In genomic region chr4:106304632-106305031, GRCh38 we compare ENCODE assay signal across 34 cellular contexts.
"Had no signal": no experiment of that assay in that cellular context is flagged by ENCODE, and none has a peak within 500 bp of the region (broad histone marks: within the 10 kb centered on the region; RNA-seq: fewer than 3 reads in every experiment).

No MANE protein-coding gene starts in this region.

- H3K4me1 Mint-ChIP-seq: activated B cell treated with CpG ODN at 0.5 μM for 24 hours had no signal

- H3K9me3 Mint-ChIP-seq: activated B cell treated with CpG ODN at 0.5 μM for 24 hours; activated CD4-positive, alpha-beta memory T cell treated with anti-CD3 and anti-CD28 coated beads for 36 hours; activated naive CD4-positive, alpha-beta T cell treated with anti-CD3 and anti-CD28 coated beads for 36 hours; activated naive CD8-positive, alpha-beta T cell treated with anti-CD3 and anti-CD28 coated beads, Interleukin-2, amount 50 U/mL, for 24 hours; activated T-cell treated with anti-CD3 and anti-CD28 coated beads, Interleukin-2, amount 50 U/mL, for 4 hours; activated T-helper 1 cell treated with anti-CD3 and anti-CD28 coated beads, Interleukin-12 subunit alpha, Interleukin-12 subunit beta, Interleukin-2, Interleukin-4 antibody, amounts not matched to agents 30 ng/mL and 10 ng/mL and 1 ng/mL, durations not matched to agents 14 hours and 24 hours and 36 hours; central memory CD8-positive, alpha-beta T cell; T-helper 2 cell treated with Interferon-gamma antibody and Interleukin-4, amounts not matched to agents 5 μg/mL and 100 μg/mL, for 36 hours had no signal

- H3K9me3 ChIP-seq: MG63, Peyer's patch had no signal

- H3K27ac Mint-ChIP-seq: activated B cell treated with CpG ODN at 0.5 μM for 24 hours; activated CD4-positive, alpha-beta memory T cell treated with anti-CD3 and anti-CD28 coated beads for 36 hours; activated naive CD4-positive, alpha-beta T cell treated with anti-CD3 and anti-CD28 coated beads for 36 hours; activated naive CD8-positive, alpha-beta T cell; activated naive CD8-positive, alpha-beta T cell treated with anti-CD3 and anti-CD28 coated beads, Interleukin-2, amount 50 U/mL, for 24 hours; activated T-helper 1 cell treated with anti-CD3 and anti-CD28 coated beads, Interleukin-12 subunit alpha, Interleukin-12 subunit beta, Interleukin-2, Interleukin-4 antibody, amounts not matched to agents 30 ng/mL and 10 ng/mL and 1 ng/mL, durations not matched to agents 14 hours and 24 hours and 36 hours; T-helper 2 cell treated with Interferon-gamma antibody and Interleukin-4, amounts not matched to agents 5 μg/mL and 100 μg/mL, for 36 hours had no signal

- ATAC-seq: activated naive CD8-positive, alpha-beta T cell treated with anti-CD3 and anti-CD28 coated beads, Interleukin-2, amount 50 U/mL, for 24 hours; activated T-cell treated with anti-CD3 and anti-CD28 coated beads, Interleukin-2, amount 50 U/mL, for 4 hours; PC-3 had no signal

- DNase-seq: activated B cell treated with CpG ODN at 0.5 μM for 24 hours; activated CD4-positive, alpha-beta memory T cell treated with anti-CD3 and anti-CD28 coated beads for 36 hours; activated CD4-positive, alpha-beta T cell treated with anti-CD3 and anti-CD28 coated beads for 4 hours; activated CD4-positive, alpha-beta T cell treated with anti-CD3 and anti-CD28 coated beads, Interleukin-2, amount 50 U/mL, for 1 hour; activated CD4-positive, CD25-positive, alpha-beta regulatory T cell treated with anti-CD3 and anti-CD28 coated beads, Interleukin-2, amount 50 U/mL, for 72 hours; activated CD8-positive, alpha-beta memory T cell treated with anti-CD3 and anti-CD28 coated beads, Interleukin-2, amount 50 U/mL, for 4 hours; activated gamma-delta T cell treated with Interleukin-2 at 50 U/mL for 16 hours; activated naive CD4-positive, alpha-beta T cell treated with anti-CD3 and anti-CD28 coated beads for 36 hours; activated naive CD8-positive, alpha-beta T cell treated with anti-CD3 and anti-CD28 coated beads, Interleukin-2, amount 50 U/mL, for 24 hours; activated T-cell treated with anti-CD3 and anti-CD28 coated beads for 4 hours; activated T-cell treated with anti-CD3 and anti-CD28 coated beads, Interleukin-2, amount 50 U/mL, for 4 hours; amniotic stem cell; aorta; brain microvascular endothelial cell; Kasumi-1; MG63; NCI-H1048; NCI-H1105 treated with DMSO at 0.1 percent for 48 hours; NCI-H1436; NCI-H1694; NCI-H1930; NCI-H2081 treated with DMSO at 0.1 percent for 48 hours; NCI-H226; NCI-H446 treated with DMSO at 0.1 percent for 48 hours; NCI-H524; NCI-H69; PC-3; Peyer's patch; RPMI8226; SIG-M5 had no signal

- H3K4me3 Mint-ChIP-seq: activated B cell treated with CpG ODN at 0.5 μM for 24 hours; activated CD4-positive, alpha-beta memory T cell treated with anti-CD3 and anti-CD28 coated beads for 36 hours; activated naive CD4-positive, alpha-beta T cell treated with anti-CD3 and anti-CD28 coated beads for 36 hours; activated naive CD8-positive, alpha-beta T cell; activated naive CD8-positive, alpha-beta T cell treated with anti-CD3 and anti-CD28 coated beads, Interleukin-2, amount 50 U/mL, for 24 hours; activated T-cell treated with anti-CD3 and anti-CD28 coated beads, Interleukin-2, amount 50 U/mL, for 4 hours; activated T-helper 1 cell treated with anti-CD3 and anti-CD28 coated beads, Interleukin-12 subunit alpha, Interleukin-12 subunit beta, Interleukin-2, Interleukin-4 antibody, amounts not matched to agents 30 ng/mL and 10 ng/mL and 1 ng/mL, durations not matched to agents 14 hours and 24 hours and 36 hours; central memory CD8-positive, alpha-beta T cell; T-helper 2 cell treated with Interferon-gamma antibody and Interleukin-4, amounts not matched to agents 5 μg/mL and 100 μg/mL, for 36 hours had no signal

- H3K27me3 Mint-ChIP-seq: activated B cell treated with CpG ODN at 0.5 μM for 24 hours; activated CD4-positive, alpha-beta memory T cell treated with anti-CD3 and anti-CD28 coated beads for 36 hours; activated naive CD8-positive, alpha-beta T cell; activated naive CD8-positive, alpha-beta T cell treated with anti-CD3 and anti-CD28 coated beads, Interleukin-2, amount 50 U/mL, for 24 hours; central memory CD8-positive, alpha-beta T cell had no signal
